ENCODE assay signal across 14 cellular contexts in the genomic region with DNA sequence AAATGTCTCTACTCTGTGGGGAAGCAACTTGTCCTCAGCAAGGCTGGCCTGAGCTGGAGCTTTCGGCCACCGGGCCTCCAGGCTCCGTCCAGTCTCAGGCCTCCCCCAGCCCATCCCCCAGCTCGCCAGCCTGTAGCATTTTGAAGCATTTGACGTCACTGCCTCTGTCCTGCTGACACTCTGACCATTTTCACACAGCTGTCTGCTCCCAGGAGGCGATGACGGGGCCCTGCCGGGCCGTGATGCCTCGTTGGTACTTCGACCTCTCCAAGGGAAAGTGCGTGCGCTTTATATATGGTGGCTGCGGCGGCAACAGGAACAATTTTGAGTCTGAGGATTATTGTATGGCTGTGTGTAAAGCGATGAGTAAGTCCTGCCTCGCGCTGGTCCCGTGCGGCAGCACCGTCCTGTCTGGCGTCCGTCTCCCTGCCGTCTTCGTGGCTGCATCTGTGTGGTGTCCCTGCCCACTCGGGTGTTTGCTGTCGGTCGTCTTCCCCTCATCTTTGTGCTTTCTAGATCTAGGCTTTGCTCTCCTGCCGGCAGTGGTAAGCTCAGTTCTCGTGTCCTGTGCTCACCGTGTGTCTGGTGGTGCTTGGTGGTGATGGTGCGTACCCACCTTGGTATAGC. TPM values are rescaled to one million over a fixed set of nuclear protein-coding genes. Genes with fewer than 3 reads are reported as not detected.
A peak's percentile ranks its signal among the peaks of the same experiment; 100 is the strongest.
DNase-seq lines count a peak whose midpoint lies in the region; ATAC-seq and TF ChIP-seq lines count a peak whose summit lies in the region.
"Had no signal": no experiment of that assay in that cellular context is flagged by ENCODE, and none has a peak within 500 bp of the region (broad histone marks: within the 10 kb centered on the region; RNA-seq: fewer than 3 reads in every experiment).

No MANE protein-coding gene starts in this region.

- no peak overlapping the region for H2AFZ ChIP-seq in ACC112 (ENCODE audit: low read length, unreplicated experiment)

- H3K4me3 Mint-ChIP-seq in naive thymus-derived CD4-positive, alpha-beta T cell: no peak overlapping the region
- H3K4me3 Mint-ChIP-seq: activated naive CD4-positive, alpha-beta T cell treated with anti-CD3 and anti-CD28 coated beads, Interleukin-2, amount 10 ng/mL, durations not matched to agents 7 days and 5 days; natural killer cell treated with Interleukin-12 subunit alpha and Interleukin-12 subunit beta and Interleukin-15 and Interleukin-18, amount 100 ng/mL, for 72 hours had no signal

- ATAC-seq in RWPE2 (ENCODE audit: low read depth): no peak
- peak; percentile 30 for ATAC-seq in omental fat pad (ENCODE audit: low FRiP score)
- ATAC-seq in HG03521 (IDR thresholded peaks at IDR 0.05; ENCODE audit: unreplicated experiment): no peak
- no peak for ATAC-seq in naive thymus-derived CD4-positive, alpha-beta T cell
- no peak for ATAC-seq in HG03045 (IDR thresholded peaks at IDR 0.05; ENCODE audit: unreplicated experiment)

- TF ChIP-seq CTCF in RWPE2 (IDR thresholded peaks at IDR 0.05; ENCODE audit: poor library complexity, severe bottlenecking) (no peak), esophagus squamous epithelium (IDR thresholded peaks at IDR 0.05) (no peak), omental fat pad (IDR thresholded peaks at IDR 0.05) (no peak)

- peaks cover 16 to 37% (median 19%) of the 10 kb centered on the region in 5 donors for H3K36me3 Mint-ChIP-seq in naive thymus-derived CD4-positive, alpha-beta T cell

- H3K27me3 ChIP-seq in ACC112 (ENCODE audit: insufficient read depth, low read length) (no peaks in the 10 kb centered on the region), RWPE2 (ENCODE audit: insufficient read depth, poor library complexity, severe bottlenecking) (no peaks in the 10 kb centered on the region), esophagus squamous epithelium (no peaks in the 10 kb centered on the region)
- no peaks in the 10 kb centered on the region for H3K27me3 ChIP-seq in naive thymus-derived CD4-positive, alpha-beta T cell (ENCODE audit: control insufficient read depth in 2 of 2, insufficient read depth in 2 of 2, low read length in 2 of 2)
- H3K27me3 ChIP-seq: tibial nerve had no signal

- H3K9me3 ChIP-seq in RWPE2 (ENCODE audit: severe bottlenecking): no peaks in the 10 kb centered on the region
- H3K9me3 ChIP-seq in esophagus squamous epithelium: no peaks in the 10 kb centered on the region
- no peaks in the 10 kb centered on the region for H3K9me3 ChIP-seq in naive thymus-derived CD4-positive, alpha-beta T cell (ENCODE audit: control insufficient read depth in 2 of 3, low read length in 3 of 3)
- H3K9me3 ChIP-seq: tibial nerve had no signal

- no peak for TF ChIP-seq POLR2A in esophagus squamous epithelium (IDR thresholded peaks at IDR 0.05)

- H3K9me3 Mint-ChIP-seq in naive thymus-derived CD4-positive, alpha-beta T cell: no peaks in the 10 kb centered on the region
- H3K9me3 Mint-ChIP-seq: activated naive CD4-positive, alpha-beta T cell treated with anti-CD3 and anti-CD28 coated beads, Interleukin-2, amount 10 ng/mL, durations not matched to agents 7 days and 5 days; natural killer cell treated with Interleukin-12 subunit alpha and Interleukin-12 subunit beta and Interleukin-15 and Interleukin-18, amount 100 ng/mL, for 72 hours had no signal

- WGBS in esophagus squamous epithelium, 2 donors: 91 to 94% methylated on average over 19 to 29 of the region's 32 CpGs

- H3K27ac ChIP-seq in ACC112 (ENCODE audit: low read depth, low read length) (peak overlapping the region; percentile 29; the same call in 1 of the 2 replicates), RWPE2 (ENCODE audit: poor library complexity, severe bottlenecking) (peak overlapping the region; percentile 15), esophagus squamous epithelium (peak overlapping the region; percentile 79 to 87 (median 84))
- H3K27ac ChIP-seq in naive thymus-derived CD4-positive, alpha-beta T cell (ENCODE audit: low read depth, low read length): no peak overlapping the region

- POLR2A ChIA-PET in naive thymus-derived CD4-positive, alpha-beta T cell (lab: Charles Lee): no interaction called here

- peaks cover 14% of the 10 kb centered on the region for H3K79me2 ChIP-seq in ACC112 (ENCODE audit: control insufficient read depth, insufficient read depth, low read length, unreplicated experiment)

- CTCF ChIA-PET in naive thymus-derived CD4-positive, alpha-beta T cell (lab: Charles Lee): no interaction called here

- no peak overlapping the region for H3K4me3 ChIP-seq in ACC112 (ENCODE audit: low read depth, low read length)
- no peak overlapping the region for H3K4me3 ChIP-seq in RWPE2 (ENCODE audit: severe bottlenecking)
- H3K4me3 ChIP-seq in esophagus squamous epithelium: no peak overlapping the region
- H3K4me3 ChIP-seq in naive thymus-derived CD4-positive, alpha-beta T cell (ENCODE audit: low read length): no peak overlapping the region
- H3K4me3 ChIP-seq: tibial nerve had no signal

- peaks cover 0 to 15% (median 0%) of the 10 kb centered on the region in 5 donors for H3K27me3 Mint-ChIP-seq in naive thymus-derived CD4-positive, alpha-beta T cell
- H3K27me3 Mint-ChIP-seq: natural killer cell treated with Interleukin-12 subunit alpha and Interleukin-12 subunit beta and Interleukin-15 and Interleukin-18, amount 100 ng/mL, for 72 hours had no signal

- H3K4me1 ChIP-seq in ACC112 (ENCODE audit: control insufficient read depth, insufficient read depth, low read length, unreplicated experiment) (peaks cover 25% of the 10 kb centered on the region), RWPE2 (ENCODE audit: insufficient read depth, poor library complexity, severe bottlenecking) (peaks cover 13% of the 10 kb centered on the region), esophagus squamous epithelium (peaks cover 12 to 51% (median 15%) of the 10 kb centered on the region in 3 donors)
- H3K4me1 ChIP-seq in naive thymus-derived CD4-positive, alpha-beta T cell (ENCODE audit: control insufficient read depth in 2 of 2, insufficient read depth in 2 of 2, low read length in 2 of 2): peaks cover 8 to 23% of the 10 kb centered on the region in 2 donors

- peak overlapping the region in 2 of 9 donors; percentile 52 to 63 for H3K27ac Mint-ChIP-seq in naive thymus-derived CD4-positive, alpha-beta T cell
- H3K27ac Mint-ChIP-seq: activated naive CD4-positive, alpha-beta T cell treated with anti-CD3 and anti-CD28 coated beads, Interleukin-2, amount 10 ng/mL, durations not matched to agents 7 days and 5 days had no signal

- H3K36me3 ChIP-seq in ACC112 (ENCODE audit: insufficient read depth, low read length): peaks cover 12% of the 10 kb centered on the region
- H3K36me3 ChIP-seq in RWPE2 (ENCODE audit: low read depth): peaks cover 69% of the 10 kb centered on the region
- H3K36me3 ChIP-seq in esophagus squamous epithelium: peaks cover 15 to 83% (median 16%) of the 10 kb centered on the region in 3 donors
- H3K36me3 ChIP-seq in naive thymus-derived CD4-positive, alpha-beta T cell (ENCODE audit: control insufficient read depth in 2 of 3, insufficient read depth in 3 of 3, low read length in 3 of 3): peaks cover 0 to 38% (median 0%) of the 10 kb centered on the region in 3 experiments

- H3K4me1 Mint-ChIP-seq in naive thymus-derived CD4-positive, alpha-beta T cell: peaks cover 20 to 44% (median 41%) of the 10 kb centered on the region in 7 donors

- intact Hi-C loops in esophagus squamous epithelium (cut with DNase I): no loop called here
- intact Hi-C loops in naive thymus-derived CD4-positive, alpha-beta T cell (cut with micrococcal nuclease): no loop called here

- DNase-seq in RWPE2 (ENCODE audit: low spot score) (no peak), esophagus squamous epithelium (lab: John Stamatoyannopoulos, UW) (no peak), omental fat pad (ENCODE audit: low spot score) (no peak)
- DNase-seq in activated CD4-positive, alpha-beta T cell treated with anti-CD3 and anti-CD28 coated beads for 4 hours: no peak
- no peak for DNase-seq in naive thymus-derived CD4-positive, alpha-beta T cell
- DNase-seq: activated CD8-positive, alpha-beta memory T cell treated with anti-CD3 and anti-CD28 coated beads for 24 hours; activated naive CD4-positive, alpha-beta T cell treated with anti-CD3 and anti-CD28 coated beads, Interleukin-2, amount 10 ng/mL, durations not matched to agents 7 days and 5 days; NCI-H510A; stimulated activated CD4-positive, alpha-beta T cell treated with anti-CD3 and anti-CD28 coated beads, Interleukin-12 subunit alpha, Interleukin-12 subunit beta, amount 100 ng/mL, for 4 hours had no signal

RNA-seq across cellular contexts. Expression of a gene that starts 36.1 kb away (rescaled TPM):
- total RNA-seq in esophagus squamous epithelium (100 to 1,000 TPM; 109 to 225 (median 141) TPM), omental fat pad (10 to 100 TPM in 2 of 4 donors, 1 to 10 TPM in 2; 4.4 to 49.1 (median 10.8) TPM)
- 1 to 10 TPM in 2 of 5 experiments, under 1 TPM in 2, not detected in 1; 0.49 to 8.8 (median 0.93) TPM for total RNA-seq in naive thymus-derived CD4-positive, alpha-beta T cell
- under 1 TPM in 1 of 2 donors, not detected in 1; 0.05 TPM for polyA plus RNA-seq in naive thymus-derived CD4-positive, alpha-beta T cell

RNA-seq across cellular contexts. Expression of a gene that starts 53.8 kb away (rescaled TPM):
- 100 to 1,000 TPM; 134 to 221 (median 177) TPM for total RNA-seq in esophagus squamous epithelium
- total RNA-seq in omental fat pad: 100 to 1,000 TPM; 288 to 530 (median 485) TPM
- total RNA-seq in naive thymus-derived CD4-positive, alpha-beta T cell: 100 to 1,000 TPM in 1 of 5 experiments, 10 to 100 TPM in 4; 26.6 to 172 (median 51.5) TPM
- polyA plus RNA-seq in naive thymus-derived CD4-positive, alpha-beta T cell: 10 to 100 TPM; 33.2 to 43.0 TPM
